In the genomic region with DNA sequence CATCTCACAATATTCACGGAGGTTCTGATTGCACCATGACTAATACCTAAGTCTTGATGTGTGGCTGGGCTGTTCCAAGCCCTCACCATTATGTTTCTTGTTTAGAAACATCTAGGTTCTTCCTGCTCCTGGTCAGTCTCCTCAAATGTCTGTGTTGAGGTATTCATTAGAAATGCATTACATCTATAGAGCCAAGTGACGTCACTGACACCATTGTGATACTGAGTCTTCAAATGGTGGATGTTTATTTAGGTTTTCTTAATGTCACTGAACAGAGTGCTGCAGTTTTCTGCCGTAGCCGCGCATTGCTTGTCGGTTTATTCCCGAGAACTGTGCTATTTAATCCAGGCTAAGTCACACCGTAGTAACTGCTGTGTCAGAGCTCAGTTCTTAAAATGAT, we compare ENCODE assay signal across 24 cellular contexts.
A peak's percentile ranks its signal among the peaks of the same experiment; 100 is the strongest.
DNase-seq lines count a peak whose midpoint lies in the region; ATAC-seq and TF ChIP-seq lines count a peak whose summit lies in the region.
"Had no signal": no experiment of that assay in that cellular context is flagged by ENCODE, and none has a peak within 500 bp of the region (broad histone marks: within the 10 kb centered on the region; RNA-seq: fewer than 3 reads in every experiment).

No MANE protein-coding gene starts in this region.

- no peaks in the 10 kb centered on the region for H3K36me3 ChIP-seq in neural progenitor cell
- H3K36me3 ChIP-seq: BE2C, BLaER1 had no signal

- no peaks in the 10 kb centered on the region for H3K36me3 Mint-ChIP-seq in neural progenitor cell
- H3K36me3 Mint-ChIP-seq: CD14-positive monocyte; CD4-positive, alpha-beta memory T cell; CD4-positive, CD25-positive, alpha-beta regulatory T cell; CD8-positive, alpha-beta memory T cell had no signal

- peaks cover 15% of the 10 kb centered on the region for H3K27me3 Mint-ChIP-seq in neural progenitor cell (ENCODE audit: insufficient read depth, low read depth)
- H3K27me3 Mint-ChIP-seq: CD4-positive, alpha-beta memory T cell; CD4-positive, CD25-positive, alpha-beta regulatory T cell had no signal

- H3K4me3 ChIP-seq in neural progenitor cell: no peak overlapping the region
- H3K4me3 ChIP-seq: BLaER1, GM12878 had no signal

- H3K4me2 ChIP-seq in neural progenitor cell: no peak overlapping the region
- H3K4me2 ChIP-seq: BLaER1 had no signal

- H3K79me2 ChIP-seq in neural progenitor cell (ENCODE audit: low read depth): no peaks in the 10 kb centered on the region

- peaks cover 25% of the 10 kb centered on the region for H3K4me1 Mint-ChIP-seq in neural progenitor cell
- H3K4me1 Mint-ChIP-seq: CD14-positive monocyte; CD4-positive, alpha-beta memory T cell; CD4-positive, CD25-positive, alpha-beta regulatory T cell; CD8-positive, alpha-beta memory T cell had no signal

- no peak overlapping the region for H3K4me3 Mint-ChIP-seq in neural progenitor cell
- H3K4me3 Mint-ChIP-seq: CD14-positive monocyte; CD4-positive, alpha-beta memory T cell; CD4-positive, CD25-positive, alpha-beta regulatory T cell; CD8-positive, alpha-beta memory T cell had no signal

- peak overlapping the region; percentile 5 for H3K27ac Mint-ChIP-seq in neural progenitor cell
- H3K27ac Mint-ChIP-seq: CD4-positive, alpha-beta memory T cell; CD4-positive, CD25-positive, alpha-beta regulatory T cell; CD8-positive, alpha-beta memory T cell had no signal

- TF ChIP-seq CTCF in neural progenitor cell (IDR thresholded peaks at IDR 0.05): no peak

- no peaks in the 10 kb centered on the region for H3K4me1 ChIP-seq in neural progenitor cell
- H3K4me1 ChIP-seq: BE2C, BLaER1 had no signal

- H3K9me3 ChIP-seq in neural progenitor cell (ENCODE audit: low read depth): no peaks in the 10 kb centered on the region
- H3K9me3 ChIP-seq: BE2C, BLaER1 had no signal

- ATAC-seq in sciatic nerve (no peak), HG03039 (IDR thresholded peaks at IDR 0.05; ENCODE audit: unreplicated experiment) (no peak), GM18520 (IDR thresholded peaks at IDR 0.05; ENCODE audit: unreplicated experiment) (no peak), GM18861 (IDR thresholded peaks at IDR 0.05; ENCODE audit: unreplicated experiment) (no peak)
- ATAC-seq: GM12878 had no signal

- H3K27me3 ChIP-seq in neural progenitor cell: peaks cover 3% of the 10 kb centered on the region
- H3K27me3 ChIP-seq: BLaER1 had no signal

- peaks cover 22% of the 10 kb centered on the region for H3K9me3 Mint-ChIP-seq in neural progenitor cell
- H3K9me3 Mint-ChIP-seq: CD8-positive, alpha-beta memory T cell had no signal

- no peak overlapping the region for H3K9ac ChIP-seq in neural progenitor cell
- H3K9ac ChIP-seq: BLaER1 had no signal

- no peak overlapping the region for H2AFZ ChIP-seq in neural progenitor cell (replicated peaks)

- peak; percentile 82 for DNase-seq in NCI-H460 (ENCODE audit: extremely low read depth, low read depth)
- DNase-seq in neural progenitor cell (ENCODE audit: low spot score): no peak
- peak; percentile 8 for DNase-seq in sciatic nerve (ENCODE audit: low spot score)
- DNase-seq: 8988T; ACHN; BE2C; C1 segment of cervical spinal cord; CD4-positive, alpha-beta memory T cell; CD4-positive, CD25-positive, alpha-beta regulatory T cell; CD8-positive, alpha-beta memory T cell; COR-L47; DMS 273 treated with DMSO at 0.1 percent for 48 hours; DMS153; DMS53; DMS79; DND-41; EL; GDM1 had no signal

- H3K27ac ChIP-seq in neural progenitor cell: no peak overlapping the region
- H3K27ac ChIP-seq: BLaER1 had no signal

- H4K20me1 ChIP-seq in neural progenitor cell (ENCODE audit: low read depth): no peaks in the 10 kb centered on the region
- H4K20me1 ChIP-seq: BLaER1 had no signal

- no peaks in the 10 kb centered on the region for H3F3A ChIP-seq in neural progenitor cell (ENCODE audit: low read depth)

- intact Hi-C loops in sciatic nerve (cut with DNase I): no loop called here
